Comparison of ENCODE assay signal across 1 cellular context in the genomic region with DNA sequence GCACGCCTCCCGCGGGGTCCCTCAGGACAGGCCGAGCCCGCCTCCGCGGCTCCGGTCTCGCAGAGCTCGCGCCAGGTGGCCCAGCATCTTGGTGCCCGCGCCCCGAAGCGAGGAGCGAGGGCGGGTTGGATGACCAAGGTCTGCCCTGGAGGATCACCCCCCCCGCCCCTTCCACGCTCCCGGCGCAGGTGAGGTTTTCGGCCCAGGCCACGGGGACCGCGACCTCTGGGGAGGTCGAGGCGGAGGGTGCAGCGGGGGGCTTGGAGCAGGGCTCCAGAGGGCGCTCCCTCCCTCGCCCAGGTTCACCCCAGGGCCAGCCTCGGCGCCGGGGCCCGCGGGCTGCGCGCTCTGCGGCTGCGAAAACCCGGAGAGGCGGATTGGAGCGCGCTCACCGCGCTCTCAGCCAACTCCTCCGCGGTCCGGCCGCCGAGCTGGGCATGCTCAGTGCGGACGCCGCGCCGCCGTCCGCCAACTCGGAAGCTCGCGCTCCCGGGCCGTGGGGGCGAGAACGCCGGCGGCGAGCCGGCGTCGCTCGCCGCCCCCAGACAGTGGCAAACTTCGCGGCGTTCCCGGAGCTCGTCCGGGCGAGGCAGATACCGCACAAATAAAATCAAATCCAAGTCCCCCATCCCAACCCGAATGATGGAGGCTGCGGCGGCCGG.
TF ChIP-seq lines count a peak whose summit lies in the region.

A gene with protein sequence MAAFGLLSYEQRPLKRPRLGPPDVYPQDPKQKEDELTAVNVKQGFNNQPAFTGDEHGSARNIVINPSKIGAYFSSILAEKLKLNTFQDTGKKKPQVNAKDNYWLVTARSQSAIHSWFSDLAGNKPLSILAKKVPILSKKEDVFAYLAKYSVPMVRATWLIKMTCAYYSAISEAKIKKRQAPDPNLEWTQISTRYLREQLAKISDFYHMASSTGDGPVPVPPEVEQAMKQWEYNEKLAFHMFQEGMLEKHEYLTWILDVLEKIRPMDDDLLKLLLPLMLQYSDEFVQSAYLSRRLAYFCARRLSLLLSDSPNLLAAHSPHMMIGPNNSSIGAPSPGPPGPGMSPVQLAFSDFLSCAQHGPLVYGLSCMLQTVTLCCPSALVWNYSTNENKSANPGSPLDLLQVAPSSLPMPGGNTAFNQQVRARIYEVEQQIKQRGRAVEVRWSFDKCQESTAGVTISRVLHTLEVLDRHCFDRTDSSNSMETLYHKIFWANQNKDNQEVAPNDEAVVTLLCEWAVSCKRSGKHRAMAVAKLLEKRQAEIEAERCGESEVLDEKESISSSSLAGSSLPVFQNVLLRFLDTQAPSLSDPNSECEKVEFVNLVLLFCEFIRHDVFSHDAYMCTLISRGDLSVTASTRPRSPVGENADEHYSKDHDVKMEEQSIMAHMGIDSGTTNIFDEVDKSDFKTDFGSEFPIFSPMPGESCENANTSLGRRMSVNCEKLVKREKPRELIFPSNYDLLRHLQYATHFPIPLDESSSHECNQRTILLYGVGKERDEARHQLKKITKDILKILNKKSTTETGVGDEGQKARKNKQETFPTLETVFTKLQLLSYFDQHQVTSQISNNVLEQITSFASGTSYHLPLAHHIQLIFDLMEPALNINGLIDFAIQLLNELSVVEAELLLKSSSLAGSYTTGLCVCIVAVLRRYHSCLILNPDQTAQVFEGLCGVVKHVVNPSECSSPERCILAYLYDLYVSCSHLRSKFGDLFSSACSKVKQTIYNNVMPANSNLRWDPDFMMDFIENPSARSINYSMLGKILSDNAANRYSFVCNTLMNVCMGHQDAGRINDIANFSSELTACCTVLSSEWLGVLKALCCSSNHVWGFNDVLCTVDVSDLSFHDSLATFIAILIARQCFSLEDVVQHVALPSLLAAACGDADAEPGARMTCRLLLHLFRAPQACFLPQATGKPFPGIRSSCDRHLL (N-terminal part only) (plus strand): TSS at position 438 of the 662 bp plus-strand sequence. CDS start 1,263 bp downstream, outside the sequence.

TF ChIP-seq in HEK293, 187 proteins besides CTCF, POLR2A, EP300 and RAD21 (continued from another document and continues in another):
- TF ChIP-seq, protein P1, sequence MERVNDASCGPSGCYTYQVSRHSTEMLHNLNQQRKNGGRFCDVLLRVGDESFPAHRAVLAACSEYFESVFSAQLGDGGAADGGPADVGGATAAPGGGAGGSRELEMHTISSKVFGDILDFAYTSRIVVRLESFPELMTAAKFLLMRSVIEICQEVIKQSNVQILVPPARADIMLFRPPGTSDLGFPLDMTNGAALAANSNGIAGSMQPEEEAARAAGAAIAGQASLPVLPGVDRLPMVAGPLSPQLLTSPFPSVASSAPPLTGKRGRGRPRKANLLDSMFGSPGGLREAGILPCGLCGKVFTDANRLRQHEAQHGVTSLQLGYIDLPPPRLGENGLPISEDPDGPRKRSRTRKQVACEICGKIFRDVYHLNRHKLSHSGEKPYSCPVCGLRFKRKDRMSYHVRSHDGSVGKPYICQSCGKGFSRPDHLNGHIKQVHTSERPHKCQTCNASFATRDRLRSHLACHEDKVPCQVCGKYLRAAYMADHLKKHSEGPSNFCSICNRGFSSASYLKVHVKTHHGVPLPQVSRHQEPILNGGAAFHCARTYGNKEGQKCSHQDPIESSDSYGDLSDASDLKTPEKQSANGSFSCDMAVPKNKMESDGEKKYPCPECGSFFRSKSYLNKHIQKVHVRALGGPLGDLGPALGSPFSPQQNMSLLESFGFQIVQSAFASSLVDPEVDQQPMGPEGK (tag by site-specific recombination; IDR thresholded peaks at IDR 0.05), result peak; percentile 85
- TF ChIP-seq ZBTB48 (tag by site-specific recombination; IDR thresholded peaks at IDR 0.05) (peak; percentile 58; the same call in 1 of the 2 replicates), KLF16 (tag by site-specific recombination; IDR thresholded peaks at IDR 0.05) (peak; percentile 33; the same call in 1 of the 2 replicates), ZNF366 (tag by site-specific recombination; conservative IDR thresholded peaks at IDR 0.05) (no peak), ZNF214 (tag by site-specific recombination; IDR thresholded peaks at IDR 0.05; ENCODE audit: borderline replicate concordance) (no peak), OSR2 (tag by site-specific recombination; IDR thresholded peaks at IDR 0.05) (0 out of 2 replicates have a peak, but pooled peaks have one; percentile 13), ZSCAN16 (tag by site-specific recombination; IDR thresholded peaks at IDR 0.05) (0 out of 2 replicates have a peak, but pooled peaks have one; percentile 21), ZNF16 (tag by site-specific recombination; IDR thresholded peaks at IDR 0.05; ENCODE audit: low read depth) (no peak), ZNF501 (tag by site-specific recombination; IDR thresholded peaks at IDR 0.05) (peak; percentile 44; the same call in 1 of the 2 replicates), KLF7 (tag by site-specific recombination; IDR thresholded peaks at IDR 0.05; ENCODE audit: borderline replicate concordance) (no peak), GFI1B (tag by site-specific recombination; IDR thresholded peaks at IDR 0.05) (no peak), ZNF654 (tag by site-specific recombination; IDR thresholded peaks at IDR 0.05; ENCODE audit: low read depth) (no peak), BCL11B (tag by site-specific recombination; IDR thresholded peaks at IDR 0.05; ENCODE audit: low read depth) (0 out of 2 replicates have a peak, but pooled peaks have one; percentile 24), HOXC10 (CRISPR knock-in tag; IDR thresholded peaks at IDR 0.05) (no peak), YY2 (tag by site-specific recombination; IDR thresholded peaks at IDR 0.05) (no peak)
- TF ChIP-seq, protein P2, sequence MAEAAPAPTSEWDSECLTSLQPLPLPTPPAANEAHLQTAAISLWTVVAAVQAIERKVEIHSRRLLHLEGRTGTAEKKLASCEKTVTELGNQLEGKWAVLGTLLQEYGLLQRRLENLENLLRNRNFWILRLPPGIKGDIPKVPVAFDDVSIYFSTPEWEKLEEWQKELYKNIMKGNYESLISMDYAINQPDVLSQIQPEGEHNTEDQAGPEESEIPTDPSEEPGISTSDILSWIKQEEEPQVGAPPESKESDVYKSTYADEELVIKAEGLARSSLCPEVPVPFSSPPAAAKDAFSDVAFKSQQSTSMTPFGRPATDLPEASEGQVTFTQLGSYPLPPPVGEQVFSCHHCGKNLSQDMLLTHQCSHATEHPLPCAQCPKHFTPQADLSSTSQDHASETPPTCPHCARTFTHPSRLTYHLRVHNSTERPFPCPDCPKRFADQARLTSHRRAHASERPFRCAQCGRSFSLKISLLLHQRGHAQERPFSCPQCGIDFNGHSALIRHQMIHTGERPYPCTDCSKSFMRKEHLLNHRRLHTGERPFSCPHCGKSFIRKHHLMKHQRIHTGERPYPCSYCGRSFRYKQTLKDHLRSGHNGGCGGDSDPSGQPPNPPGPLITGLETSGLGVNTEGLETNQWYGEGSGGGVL (tag by site-specific recombination; IDR thresholded peaks at IDR 0.05), result peak; percentile 75
- TF ChIP-seq, protein P3, sequence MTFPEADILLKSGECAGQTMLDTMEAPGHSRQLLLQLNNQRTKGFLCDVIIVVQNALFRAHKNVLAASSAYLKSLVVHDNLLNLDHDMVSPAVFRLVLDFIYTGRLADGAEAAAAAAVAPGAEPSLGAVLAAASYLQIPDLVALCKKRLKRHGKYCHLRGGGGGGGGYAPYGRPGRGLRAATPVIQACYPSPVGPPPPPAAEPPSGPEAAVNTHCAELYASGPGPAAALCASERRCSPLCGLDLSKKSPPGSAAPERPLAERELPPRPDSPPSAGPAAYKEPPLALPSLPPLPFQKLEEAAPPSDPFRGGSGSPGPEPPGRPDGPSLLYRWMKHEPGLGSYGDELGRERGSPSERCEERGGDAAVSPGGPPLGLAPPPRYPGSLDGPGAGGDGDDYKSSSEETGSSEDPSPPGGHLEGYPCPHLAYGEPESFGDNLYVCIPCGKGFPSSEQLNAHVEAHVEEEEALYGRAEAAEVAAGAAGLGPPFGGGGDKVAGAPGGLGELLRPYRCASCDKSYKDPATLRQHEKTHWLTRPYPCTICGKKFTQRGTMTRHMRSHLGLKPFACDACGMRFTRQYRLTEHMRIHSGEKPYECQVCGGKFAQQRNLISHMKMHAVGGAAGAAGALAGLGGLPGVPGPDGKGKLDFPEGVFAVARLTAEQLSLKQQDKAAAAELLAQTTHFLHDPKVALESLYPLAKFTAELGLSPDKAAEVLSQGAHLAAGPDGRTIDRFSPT (tag by site-specific recombination; IDR thresholded peaks at IDR 0.05), result peak; percentile 85
- TF ChIP-seq, protein P4, sequence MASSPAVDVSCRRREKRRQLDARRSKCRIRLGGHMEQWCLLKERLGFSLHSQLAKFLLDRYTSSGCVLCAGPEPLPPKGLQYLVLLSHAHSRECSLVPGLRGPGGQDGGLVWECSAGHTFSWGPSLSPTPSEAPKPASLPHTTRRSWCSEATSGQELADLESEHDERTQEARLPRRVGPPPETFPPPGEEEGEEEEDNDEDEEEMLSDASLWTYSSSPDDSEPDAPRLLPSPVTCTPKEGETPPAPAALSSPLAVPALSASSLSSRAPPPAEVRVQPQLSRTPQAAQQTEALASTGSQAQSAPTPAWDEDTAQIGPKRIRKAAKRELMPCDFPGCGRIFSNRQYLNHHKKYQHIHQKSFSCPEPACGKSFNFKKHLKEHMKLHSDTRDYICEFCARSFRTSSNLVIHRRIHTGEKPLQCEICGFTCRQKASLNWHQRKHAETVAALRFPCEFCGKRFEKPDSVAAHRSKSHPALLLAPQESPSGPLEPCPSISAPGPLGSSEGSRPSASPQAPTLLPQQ (tag by site-specific recombination; IDR thresholded peaks at IDR 0.05), result peak; percentile 84
- TF ChIP-seq, protein P5, sequence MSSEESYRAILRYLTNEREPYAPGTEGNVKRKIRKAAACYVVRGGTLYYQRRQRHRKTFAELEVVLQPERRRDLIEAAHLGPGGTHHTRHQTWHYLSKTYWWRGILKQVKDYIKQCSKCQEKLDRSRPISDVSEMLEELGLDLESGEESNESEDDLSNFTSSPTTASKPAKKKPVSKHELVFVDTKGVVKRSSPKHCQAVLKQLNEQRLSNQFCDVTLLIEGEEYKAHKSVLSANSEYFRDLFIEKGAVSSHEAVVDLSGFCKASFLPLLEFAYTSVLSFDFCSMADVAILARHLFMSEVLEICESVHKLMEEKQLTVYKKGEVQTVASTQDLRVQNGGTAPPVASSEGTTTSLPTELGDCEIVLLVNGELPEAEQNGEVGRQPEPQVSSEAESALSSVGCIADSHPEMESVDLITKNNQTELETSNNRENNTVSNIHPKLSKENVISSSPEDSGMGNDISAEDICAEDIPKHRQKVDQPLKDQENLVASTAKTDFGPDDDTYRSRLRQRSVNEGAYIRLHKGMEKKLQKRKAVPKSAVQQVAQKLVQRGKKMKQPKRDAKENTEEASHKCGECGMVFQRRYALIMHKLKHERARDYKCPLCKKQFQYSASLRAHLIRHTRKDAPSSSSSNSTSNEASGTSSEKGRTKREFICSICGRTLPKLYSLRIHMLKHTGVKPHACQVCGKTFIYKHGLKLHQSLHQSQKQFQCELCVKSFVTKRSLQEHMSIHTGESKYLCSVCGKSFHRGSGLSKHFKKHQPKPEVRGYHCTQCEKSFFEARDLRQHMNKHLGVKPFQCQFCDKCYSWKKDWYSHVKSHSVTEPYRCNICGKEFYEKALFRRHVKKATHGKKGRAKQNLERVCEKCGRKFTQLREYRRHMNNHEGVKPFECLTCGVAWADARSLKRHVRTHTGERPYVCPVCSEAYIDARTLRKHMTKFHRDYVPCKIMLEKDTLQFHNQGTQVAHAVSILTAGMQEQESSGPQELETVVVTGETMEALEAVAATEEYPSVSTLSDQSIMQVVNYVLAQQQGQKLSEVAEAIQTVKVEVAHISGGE (tag by site-specific recombination; conservative IDR thresholded peaks at IDR 0.05; ENCODE audit: low read depth), result 0 out of 2 replicates have a peak, but pooled peaks have one; percentile 14
- TF ChIP-seq, protein P6, sequence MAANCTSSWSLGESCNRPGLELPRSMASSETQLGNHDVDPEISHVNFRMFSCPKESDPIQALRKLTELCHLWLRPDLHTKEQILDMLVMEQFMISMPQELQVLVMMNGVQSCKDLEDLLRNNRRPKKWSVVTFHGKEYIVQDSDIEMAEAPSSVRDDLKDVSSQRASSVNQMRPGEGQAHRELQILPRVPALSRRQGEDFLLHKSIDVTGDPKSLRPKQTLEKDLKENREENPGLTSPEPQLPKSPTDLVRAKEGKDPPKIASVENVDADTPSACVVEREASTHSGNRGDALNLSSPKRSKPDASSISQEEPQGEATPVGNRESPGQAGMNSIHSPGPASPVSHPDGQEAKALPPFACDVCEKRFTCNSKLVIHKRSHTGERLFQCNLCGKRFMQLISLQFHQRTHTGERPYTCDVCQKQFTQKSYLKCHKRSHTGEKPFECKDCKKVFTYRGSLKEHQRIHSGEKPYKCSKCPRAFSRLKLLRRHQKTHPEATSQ (tag by site-specific recombination; IDR thresholded peaks at IDR 0.05), result no peak
- TF ChIP-seq, protein P7, sequence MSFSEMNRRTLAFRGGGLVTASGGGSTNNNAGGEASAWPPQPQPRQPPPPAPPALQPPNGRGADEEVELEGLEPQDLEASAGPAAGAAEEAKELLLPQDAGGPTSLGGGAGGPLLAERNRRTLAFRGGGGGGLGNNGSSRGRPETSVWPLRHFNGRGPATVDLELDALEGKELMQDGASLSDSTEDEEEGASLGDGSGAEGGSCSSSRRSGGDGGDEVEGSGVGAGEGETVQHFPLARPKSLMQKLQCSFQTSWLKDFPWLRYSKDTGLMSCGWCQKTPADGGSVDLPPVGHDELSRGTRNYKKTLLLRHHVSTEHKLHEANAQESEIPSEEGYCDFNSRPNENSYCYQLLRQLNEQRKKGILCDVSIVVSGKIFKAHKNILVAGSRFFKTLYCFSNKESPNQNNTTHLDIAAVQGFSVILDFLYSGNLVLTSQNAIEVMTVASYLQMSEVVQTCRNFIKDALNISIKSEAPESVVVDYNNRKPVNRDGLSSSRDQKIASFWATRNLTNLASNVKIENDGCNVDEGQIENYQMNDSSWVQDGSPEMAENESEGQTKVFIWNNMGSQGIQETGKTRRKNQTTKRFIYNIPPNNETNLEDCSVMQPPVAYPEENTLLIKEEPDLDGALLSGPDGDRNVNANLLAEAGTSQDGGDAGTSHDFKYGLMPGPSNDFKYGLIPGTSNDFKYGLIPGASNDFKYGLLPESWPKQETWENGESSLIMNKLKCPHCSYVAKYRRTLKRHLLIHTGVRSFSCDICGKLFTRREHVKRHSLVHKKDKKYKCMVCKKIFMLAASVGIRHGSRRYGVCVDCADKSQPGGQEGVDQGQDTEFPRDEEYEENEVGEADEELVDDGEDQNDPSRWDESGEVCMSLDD (tag by site-specific recombination; IDR thresholded peaks at IDR 0.05), result peak; percentile 89
- TF ChIP-seq, protein P8, sequence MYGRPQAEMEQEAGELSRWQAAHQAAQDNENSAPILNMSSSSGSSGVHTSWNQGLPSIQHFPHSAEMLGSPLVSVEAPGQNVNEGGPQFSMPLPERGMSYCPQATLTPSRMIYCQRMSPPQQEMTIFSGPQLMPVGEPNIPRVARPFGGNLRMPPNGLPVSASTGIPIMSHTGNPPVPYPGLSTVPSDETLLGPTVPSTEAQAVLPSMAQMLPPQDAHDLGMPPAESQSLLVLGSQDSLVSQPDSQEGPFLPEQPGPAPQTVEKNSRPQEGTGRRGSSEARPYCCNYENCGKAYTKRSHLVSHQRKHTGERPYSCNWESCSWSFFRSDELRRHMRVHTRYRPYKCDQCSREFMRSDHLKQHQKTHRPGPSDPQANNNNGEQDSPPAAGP (tag by site-specific recombination; IDR thresholded peaks at IDR 0.05), result 0 out of 2 replicates have a peak, but pooled peaks have one; percentile 27
- TF ChIP-seq, protein P9, sequence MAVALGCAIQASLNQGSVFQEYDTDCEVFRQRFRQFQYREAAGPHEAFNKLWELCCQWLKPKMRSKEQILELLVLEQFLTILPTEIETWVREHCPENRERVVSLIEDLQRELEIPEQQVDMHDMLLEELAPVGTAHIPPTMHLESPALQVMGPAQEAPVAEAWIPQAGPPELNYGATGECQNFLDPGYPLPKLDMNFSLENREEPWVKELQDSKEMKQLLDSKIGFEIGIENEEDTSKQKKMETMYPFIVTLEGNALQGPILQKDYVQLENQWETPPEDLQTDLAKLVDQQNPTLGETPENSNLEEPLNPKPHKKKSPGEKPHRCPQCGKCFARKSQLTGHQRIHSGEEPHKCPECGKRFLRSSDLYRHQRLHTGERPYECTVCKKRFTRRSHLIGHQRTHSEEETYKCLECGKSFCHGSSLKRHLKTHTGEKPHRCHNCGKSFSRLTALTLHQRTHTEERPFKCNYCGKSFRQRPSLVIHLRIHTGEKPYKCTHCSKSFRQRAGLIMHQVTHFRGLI (tag by site-specific recombination; IDR thresholded peaks at IDR 0.05), result peak; percentile 12; the same call in 1 of the 2 replicates
